Comparison of ENCODE assay signal across 9 cellular contexts in genomic region chr4:124726269-124726668, GRCh38.
"Had no signal": no experiment of that assay in that cellular context is flagged by ENCODE, and none has a peak within 500 bp of the region (broad histone marks: within the 10 kb centered on the region; RNA-seq: fewer than 3 reads in every experiment).

No MANE protein-coding gene starts in this region.

- ATAC-seq: GM23338, HepG2, K562 had no signal

- H3K27ac ChIP-seq: HL-60 had no signal

- H3K4me2 ChIP-seq: GM23338 had no signal

- H2AFZ ChIP-seq: GM23338 had no signal

- DNase-seq: H9, HCEC 1CT, KG1 had no signal

- FAIRE-seq: H1, H54, HepG2, K562 had no signal

- H3K4me3 ChIP-seq: GM23338, K562 had no signal
